In genomic region chr11:35735411-35735810, GRCh38 we compare ENCODE assay signal across 23 cellular contexts.
"Had no signal": no experiment of that assay in that cellular context is flagged by ENCODE, and none has a peak within 500 bp of the region (broad histone marks: within the 10 kb centered on the region; RNA-seq: fewer than 3 reads in every experiment).

No MANE protein-coding gene starts in this region.

- H3K27ac ChIP-seq: brain microvascular endothelial cell, epithelial cell of prostate, heart left ventricle, lower lobe of right lung, tibial nerve, vagina had no signal

- H3K4me1 ChIP-seq: lower lobe of right lung, tibial nerve, vagina had no signal

- H3K27ac Mint-ChIP-seq: activated CD4-positive, alpha-beta T cell treated with anti-CD3 and anti-CD28 coated beads, Interleukin-2, amount 10 ng/mL, durations not matched to agents 7 days and 5 days; activated naive CD8-positive, alpha-beta T cell; activated T-cell treated with anti-CD3 and anti-CD28 coated beads, Interleukin-2, amount 50 U/mL, for 72 hours; naive B cell; progenitor cell of endocrine pancreas; T-helper 1 cell treated with Interleukin-12 subunit alpha and Interleukin-12 subunit beta and Interleukin-4 antibody, amounts not matched to agents 30 μg/mL and 1 μg/mL, for 36 hours had no signal

- H3K27me3 ChIP-seq: brain microvascular endothelial cell, heart left ventricle, tibial nerve, vagina had no signal

- H3K9me3 ChIP-seq: vagina had no signal

- ATAC-seq: activated T-cell treated with anti-CD3 and anti-CD28 coated beads, Interleukin-2, amount 50 U/mL, for 72 hours; heart left ventricle; left colon; lower lobe of right lung; right cardiac atrium had no signal

- H3K27me3 Mint-ChIP-seq: activated CD4-positive, alpha-beta T cell treated with anti-CD3 and anti-CD28 coated beads, Interleukin-2, amount 10 ng/mL, durations not matched to agents 7 days and 5 days; activated naive CD8-positive, alpha-beta T cell; central memory CD8-positive, alpha-beta T cell; naive B cell; progenitor cell of endocrine pancreas had no signal

- H3K4me3 Mint-ChIP-seq: activated CD4-positive, alpha-beta T cell treated with anti-CD3 and anti-CD28 coated beads, Interleukin-2, amount 10 ng/mL, durations not matched to agents 7 days and 5 days; activated naive CD8-positive, alpha-beta T cell; activated T-cell treated with anti-CD3 and anti-CD28 coated beads, Interleukin-2, amount 50 U/mL, for 72 hours; central memory CD8-positive, alpha-beta T cell; naive B cell; T-helper 1 cell treated with Interleukin-12 subunit alpha and Interleukin-12 subunit beta and Interleukin-4 antibody, amounts not matched to agents 30 μg/mL and 1 μg/mL, for 36 hours had no signal

- DNase-seq: activated CD4-positive, alpha-beta T cell treated with anti-CD3 and anti-CD28 coated beads, Interleukin-2, amount 10 ng/mL, durations not matched to agents 7 days and 5 days; activated CD8-positive, alpha-beta memory T cell treated with anti-CD3 and anti-CD28 coated beads, Interleukin-2, amount 50 U/mL, for 48 hours; activated gamma-delta T cell; activated T-cell treated with anti-CD3 and anti-CD28 coated beads, Interleukin-2, amount 50 U/mL, for 72 hours; amygdala; brain microvascular endothelial cell; effector memory CD4-positive, alpha-beta T cell; heart left ventricle; left colon; lower lobe of right lung; naive B cell; occipital lobe; right cardiac atrium; stimulated activated CD4-positive, alpha-beta T cell treated with anti-CD3 and anti-CD28 coated beads, Interleukin-4, amount 100 ng/mL, for 24 hours; stimulated activated naive CD4-positive, alpha-beta T cell treated with Interleukin-2 at 50 U/mL for 16 hours; substantia nigra had no signal

- H3K4me3 ChIP-seq: heart left ventricle, lower lobe of right lung, tibial nerve, vagina had no signal

- H3K9me3 Mint-ChIP-seq: central memory CD8-positive, alpha-beta T cell had no signal
